ENCODE assay signal across 12 cellular contexts in genomic region chr3:45628746-45629145, GRCh38. TPM values are rescaled to one million over a fixed set of nuclear protein-coding genes. Genes with fewer than 3 reads are reported as not detected.
A peak's percentile ranks its signal among the peaks of the same experiment; 100 is the strongest.
DNase-seq lines count a peak whose midpoint lies in the region; ATAC-seq and TF ChIP-seq lines count a peak whose summit lies in the region.
"Had no signal": no experiment of that assay in that cellular context is flagged by ENCODE, and none has a peak within 500 bp of the region (broad histone marks: within the 10 kb centered on the region; RNA-seq: fewer than 3 reads in every experiment).

No MANE protein-coding gene starts in this region.

- no peak overlapping the region for H2AK9ac ChIP-seq in IMR-90 (replicated peaks; ENCODE audit: low read depth, low read length, poor library complexity)

- no peak for TF ChIP-seq POLR2A in IMR-90 (IDR thresholded peaks at IDR 0.05; ENCODE audit: low read depth, low read length)

- intact Hi-C loops in IMR-90 (cut with micrococcal nuclease) = no loop called here

- H3K56ac ChIP-seq in IMR-90 (ENCODE audit: extremely low read depth, insufficient read depth, low read length) = no peak overlapping the region

- H2BK20ac ChIP-seq in IMR-90 (ENCODE audit: low read depth, low read length) = no peak overlapping the region

- H3K4ac ChIP-seq in IMR-90 (ENCODE audit: low read depth, low read length) = no peak overlapping the region

- TF ChIP-seq EP300 in SK-N-SH (IDR thresholded peaks at IDR 0.05; ENCODE audit: borderline replicate concordance in 1 of 2, low read depth in 1 of 2, low read length in 1 of 2) = peak in 1 of 2 experiments; percentile 82; a peak in 2 of 4 replicates

- H3K9me3 ChIP-seq in IMR-90 (ENCODE audit: control insufficient read depth, insufficient read depth, low read length) = no peaks in the 10 kb centered on the region
- H3K9me3 ChIP-seq in SK-N-SH = no peaks in the 10 kb centered on the region
- H3K9me3 ChIP-seq: upper lobe of left lung had no signal

- H4K8ac ChIP-seq in IMR-90 (ENCODE audit: low read depth in 2 of 2, low read length in 2 of 2) = no peak overlapping the region; a peak in 1 of 4 replicates

- no peak overlapping the region for H4K91ac ChIP-seq in IMR-90 (ENCODE audit: insufficient read depth, low read depth, low read length)

- H3K27ac ChIP-seq in IMR-90 (ENCODE audit: insufficient read depth, low read length) = no peak overlapping the region; the same call in 1 of the 2 replicates
- H3K27ac ChIP-seq in SK-N-SH (ENCODE audit: low read depth in 2 of 2, low read length in 1 of 2) = peak overlapping the region in 1 of 2 experiments; percentile 34; a peak in 1 of 4 replicates
- H3K27ac ChIP-seq: upper lobe of left lung had no signal

- ATAC-seq in IMR-90 (ENCODE audit: low read depth) = peak; percentile 59
- ATAC-seq in central memory CD8-positive, alpha-beta T cell (replicated peaks; ENCODE audit: extremely low read depth, poor library complexity, severe bottlenecking) = no peak
- no peak for ATAC-seq in naive B cell (ENCODE audit: low read depth in 2 of 2)
- no peak for ATAC-seq in GM21723 (IDR thresholded peaks at IDR 0.05; ENCODE audit: unreplicated experiment)
- ATAC-seq in activated naive CD4-positive, alpha-beta T cell treated with anti-CD3 and anti-CD28 coated beads, Interleukin-2, amount 50 U/mL, for 72 hours = no peak
- no peak for ATAC-seq in HG03159 (IDR thresholded peaks at IDR 0.05; ENCODE audit: unreplicated experiment)

- in situ Hi-C loops in IMR-90 (cut with MboI; ENCODE audit: low sequenced_read_pairs) = no loop called here

- 100% methylated on average over 1 of the region's 4 CpGs; no CpG with 5 or more reads in 1 of the 2 experiments for WGBS in IMR-90 (ENCODE audit: extremely low coverage in 2 of 2, insufficient read length in 1 of 2), 2 experiments
- WGBS in SK-N-SH (ENCODE audit: low lambda C conversion rate) = 55% methylated on average over 4 of the region's 4 CpGs

- no peak overlapping the region for H2BK15ac ChIP-seq in IMR-90 (ENCODE audit: low read depth, low read length)

- H3K36me3 Mint-ChIP-seq in central memory CD8-positive, alpha-beta T cell (ENCODE audit: insufficient read depth) = peaks cover 4% of the 10 kb centered on the region
- H3K36me3 Mint-ChIP-seq in naive B cell = peaks cover 0 to 9% of the 10 kb centered on the region in 2 donors
- H3K36me3 Mint-ChIP-seq in activated naive CD4-positive, alpha-beta T cell treated with anti-CD3 and anti-CD28 coated beads, Interleukin-2, amount 50 U/mL, for 72 hours = no peaks in the 10 kb centered on the region

- CTCF ChIA-PET in IMR-90 (lab: Yijun Ruan, JAX) (interaction anchor here (1.0 to 1.4 kb wide), 2 partner anchors 21 to 28 kb away, joined by 4 to 5 read pairs; no protein-coding TSS in a partner anchor), SK-N-SH (lab: Yijun Ruan, JAX) (interaction anchor here (0.7 to 1.6 kb wide), 2 partner anchors 31 to 118 kb away, joined by 5 read pairs; no protein-coding TSS in a partner anchor)

- H3K14ac ChIP-seq in IMR-90 (replicated peaks; ENCODE audit: low read depth, low read length) = no peak overlapping the region

- TF ChIP-seq RAD21 in IMR-90 (IDR thresholded peaks at IDR 0.05; ENCODE audit: low read length) (no peak), SK-N-SH (IDR thresholded peaks at IDR 0.05; ENCODE audit: low read length) (no peak)

- H3K23ac ChIP-seq in IMR-90 (ENCODE audit: low read depth, low read length) = no peak overlapping the region

- H3K4me1 Mint-ChIP-seq in central memory CD8-positive, alpha-beta T cell = peaks cover 28% of the 10 kb centered on the region
- peaks cover 53 to 80% (median 65%) of the 10 kb centered on the region in 3 donors for H3K4me1 Mint-ChIP-seq in naive B cell

- dilution Hi-C loops in IMR-90 (cut with HindIII; ENCODE audit: low sequenced_read_pairs, unreplicated experiment) = no loop called here

- no peak overlapping the region for H3K18ac ChIP-seq in IMR-90 (ENCODE audit: low read depth, low read length)

- TF ChIP-seq CTCF in IMR-90 (conservative IDR thresholded peaks at IDR 0.05; ENCODE audit: low read depth, low read length) = no peak
- no peak for TF ChIP-seq CTCF in SK-N-SH (IDR thresholded peaks at IDR 0.05)

- peaks cover 4% of the 10 kb centered on the region for H3F3A ChIP-seq in SK-N-SH (replicated peaks; ENCODE audit: insufficient read depth)

- H3K4me2 ChIP-seq in IMR-90 (ENCODE audit: low read depth, low read length) (no peak overlapping the region), SK-N-SH (no peak overlapping the region)

- no peak overlapping the region for H2AK5ac ChIP-seq in IMR-90 (ENCODE audit: low read depth, low read length)

- no peak overlapping the region for H3K4me3 ChIP-seq in IMR-90 (ENCODE audit: insufficient read depth, low read depth, low read length)
- H3K4me3 ChIP-seq in SK-N-SH (ENCODE audit: low read depth in 2 of 2, low read length in 1 of 2) = no peak overlapping the region
- H3K4me3 ChIP-seq: upper lobe of left lung had no signal

- H3K79me2 ChIP-seq in SK-N-SH (ENCODE audit: insufficient read depth) = peaks cover 86% of the 10 kb centered on the region

- DNase-seq in IMR-90 (peak; percentile 53), SK-N-SH (peak; percentile 60), naive B cell (no peak), DMS 273 treated with DMSO at 0.1 percent for 48 hours (lab: John Stamatoyannopoulos, UW) (no peak)
- no peak for DNase-seq in central memory CD8-positive, alpha-beta T cell (ENCODE audit: low spot score in 2 of 2)
- no peak for DNase-seq in activated naive CD4-positive, alpha-beta T cell treated with anti-CD3 and anti-CD28 coated beads, Interleukin-2, amount 50 U/mL, for 72 hours (ENCODE audit: low spot score in 2 of 2)
- DNase-seq: activated CD4-positive, alpha-beta T cell treated with anti-CD3 and anti-CD28 coated beads, Interleukin-2, amount 50 U/mL, for 48 hours; activated effector memory CD4-positive, alpha-beta T cell treated with anti-CD3 and anti-CD28 coated beads, Interleukin-2, amount 50 U/mL, for 16 hours; kidney glomerular epithelial cell had no signal

- H3K36me3 ChIP-seq in IMR-90 (ENCODE audit: control insufficient read depth, insufficient read depth, low read length) (peaks cover 4% of the 10 kb centered on the region; the same call in 1 of the 2 replicates), SK-N-SH (replicated peaks in 1 of 2; ENCODE audit: control insufficient read depth in 1 of 2, insufficient read depth in 2 of 2, low read length in 1 of 2) (peaks cover 0 to 9% of the 10 kb centered on the region in 2 experiments)
- H3K36me3 ChIP-seq: upper lobe of left lung had no signal

- H3K27me3 Mint-ChIP-seq in central memory CD8-positive, alpha-beta T cell = no peaks in the 10 kb centered on the region
- no peaks in the 10 kb centered on the region for H3K27me3 Mint-ChIP-seq in naive B cell

- H3K9ac ChIP-seq in IMR-90 (ENCODE audit: low read depth, low read length) (no peak overlapping the region), SK-N-SH (no peak overlapping the region)

- no peak overlapping the region for H4K5ac ChIP-seq in IMR-90 (ENCODE audit: low read depth, low read length)

- peaks cover 64% of the 10 kb centered on the region for H4K20me1 ChIP-seq in IMR-90 (ENCODE audit: insufficient read depth, low read length)
- no peaks in the 10 kb centered on the region for H4K20me1 ChIP-seq in SK-N-SH (ENCODE audit: insufficient read depth)

- no TSS peak for BruUV-seq in IMR-90 (replicated peaks; lab: Mats Ljungman, UMichigan)

- no peak overlapping the region for H2AFZ ChIP-seq in IMR-90 (replicated peaks; ENCODE audit: low read length, poor library complexity)
- no peak overlapping the region for H2AFZ ChIP-seq in SK-N-SH (ENCODE audit: low read depth)

- H2BK5ac ChIP-seq in IMR-90 (ENCODE audit: low read depth, low read length, poor library complexity, severe bottlenecking) = peak overlapping the region; percentile 18

- H3K4me1 ChIP-seq in IMR-90 (ENCODE audit: control insufficient read depth, insufficient read depth, low read length) (peaks cover 23% of the 10 kb centered on the region), SK-N-SH (ENCODE audit: control insufficient read depth in 1 of 2, insufficient read depth in 2 of 2, low read depth in 1 of 2, low read length in 1 of 2) (peaks cover 8% of the 10 kb centered on the region in 2 experiments; a peak in 2 of 4 replicates)

- 0 out of 2 replicates have a peak overlapping the region, but pooled peaks have one; percentile 27 for H2BK120ac ChIP-seq in IMR-90 (ENCODE audit: low read depth, low read length)

- peak overlapping the region; percentile 82 for H3K27ac Mint-ChIP-seq in central memory CD8-positive, alpha-beta T cell (ENCODE audit: low read depth)
- H3K27ac Mint-ChIP-seq in naive B cell = peak overlapping the region in 5 of 6 donors; percentile 34 to 88 (median 84)
- no peak overlapping the region for H3K27ac Mint-ChIP-seq in activated naive CD4-positive, alpha-beta T cell treated with anti-CD3 and anti-CD28 coated beads, Interleukin-2, amount 50 U/mL, for 72 hours

- POLR2A ChIA-PET in IMR-90 (lab: Charles Lee; ENCODE audit: unreplicated experiment) (no interaction called here), SK-N-SH (lab: Yijun Ruan, JAX) (no interaction called here)

- H3K79me1 ChIP-seq in IMR-90 (ENCODE audit: low read depth in 1 of 2, low read length in 2 of 2) = peaks cover 52 to 92% of the 10 kb centered on the region in 2 experiments

- H3K9me1 ChIP-seq in IMR-90 (ENCODE audit: insufficient read depth, low read length) = peaks cover 29% of the 10 kb centered on the region; the same call in 1 of the 2 replicates

- H3K9me2 ChIP-seq in SK-N-SH = no peaks in the 10 kb centered on the region

- H3K27me3 ChIP-seq in IMR-90 (ENCODE audit: control insufficient read depth, insufficient read depth, low read length) (no peaks in the 10 kb centered on the region), SK-N-SH (ENCODE audit: insufficient read depth) (no peaks in the 10 kb centered on the region)
- H3K27me3 ChIP-seq: upper lobe of left lung had no signal

- H3K4me3 Mint-ChIP-seq in central memory CD8-positive, alpha-beta T cell = no peak overlapping the region
- H3K4me3 Mint-ChIP-seq in naive B cell = no peak overlapping the region

- no peaks in the 10 kb centered on the region for H3K9me3 Mint-ChIP-seq in central memory CD8-positive, alpha-beta T cell
- no peaks in the 10 kb centered on the region for H3K9me3 Mint-ChIP-seq in naive B cell
- H3K9me3 Mint-ChIP-seq in activated naive CD4-positive, alpha-beta T cell treated with anti-CD3 and anti-CD28 coated beads, Interleukin-2, amount 50 U/mL, for 72 hours = no peaks in the 10 kb centered on the region

TF ChIP-seq in SK-N-SH, 30 proteins besides CTCF, POLR2A, EP300 and RAD21 (continues in another document):
- peak; percentile 91 for TF ChIP-seq RCOR1 (IDR thresholded peaks at IDR 0.05; ENCODE audit: low read length)

RNA-seq across cellular contexts. Expression of gene LIMD1, which starts 34.2 kb away (rescaled TPM):
- total RNA-seq in IMR-90 (2012; rRNA removed) = 21.5 and 22.5 TPM in 2 replicates
- polyA plus RNA-seq in IMR-90 (2012; rRNA removed) (20.5 and 20.9 TPM in 2 replicates), SK-N-SH (2012; rRNA removed) (7.6 and 10.5 TPM in 2 replicates), naive B cell (ENCODE audit: low read depth in 6 of 6) (10 to 100 TPM in 5 of 6 donors, 1 to 10 TPM in 1; 7.4 to 32.0 (median 23.8) TPM)
- polyA plus RNA-seq in IMR-90 (2012; cell fraction: cytosol; rRNA removed) = 12.3 and 13.9 TPM in 2 replicates
- 52.7 and 53.0 TPM in 2 replicates for polyA plus RNA-seq in IMR-90 (2012; cell fraction: nucleus; rRNA removed; ENCODE audit: low replicate concordance)
- 2.7 and 5.0 TPM in 2 replicates for polyA plus RNA-seq in SK-N-SH (2012; cell fraction: cytosol; rRNA removed)
- 22.5 and 25.5 TPM in 2 replicates for polyA plus RNA-seq in SK-N-SH (2012; cell fraction: nucleus; rRNA removed)
- total RNA-seq in activated naive CD4-positive, alpha-beta T cell treated with anti-CD3 and anti-CD28 coated beads, Interleukin-2, amount 50 U/mL, for 72 hours = 10 to 100 TPM; 14.9 to 39.6 TPM

Comparison
In these comparisons a context has a peak if more than half of its experiments do, and no peak if none do; other contexts are left out.
1. DNase-seq: peak in IMR-90 (single experiment) and SK-N-SH (single experiment); none in central memory CD8-positive, alpha-beta T cell (0 of 2), naive B cell (single experiment), activated naive CD4-positive, alpha-beta T cell treated with anti-CD3 and anti-CD28 coated beads, Interleukin-2, amount 50 U/mL, for 72 hours (0 of 2) and DMS 273 treated with DMSO at 0.1 percent for 48 hours (single experiment).
2. H3K27ac Mint-ChIP-seq: peak in central memory CD8-positive, alpha-beta T cell (single experiment) and naive B cell (5 of 6); none in activated naive CD4-positive, alpha-beta T cell treated with anti-CD3 and anti-CD28 coated beads, Interleukin-2, amount 50 U/mL, for 72 hours (0 of 2).